19 cellular contexts compared by ENCODE assay signal in genomic region chr17:6018788-6019187, GRCh38. TPM values are rescaled to one million over a fixed set of nuclear protein-coding genes. Genes with fewer than 3 reads are reported as not detected.
DNase-seq lines count a peak whose midpoint lies in the region; ATAC-seq, FAIRE-seq and TF ChIP-seq lines count a peak whose summit lies in the region.
"Had no signal": no experiment of that assay in that cellular context is flagged by ENCODE, and none has a peak within 500 bp of the region (broad histone marks: within the 10 kb centered on the region; RNA-seq: fewer than 3 reads in every experiment).

No MANE protein-coding gene starts in this region.

- H3K27ac ChIP-seq in H1 (ENCODE audit: low read depth, low read length) (no peak overlapping the region), neural progenitor cell (no peak overlapping the region)

- H3K56ac ChIP-seq in H1 (replicated peaks; ENCODE audit: insufficient read length, low read depth, low read length): no peak overlapping the region

- H4K91ac ChIP-seq in H1 (replicated peaks; ENCODE audit: insufficient read length, low read length): no peak overlapping the region

- WGBS in H1 (ENCODE audit: extremely low coverage in 1 of 2, insufficient coverage in 1 of 2, insufficient read length in 1 of 2, insufficient replicate concordance in 2 of 2, low coverage in 1 of 2, low lambda C conversion rate in 2 of 2, missing lambda C conversion rate in 1 of 2), 2 experiments: 87% methylated on average over 1 of the region's 1 CpG; no CpG with 5 or more reads in 1 of the 2 experiments

- no peak overlapping the region for H2BK5ac ChIP-seq in H1 (ENCODE audit: low read depth, low read length)

- H3K27me3 ChIP-seq in H1 (replicated peaks in 1 of 4; ENCODE audit: control insufficient read depth in 3 of 4, extremely low read depth in 1 of 4, insufficient read depth in 3 of 4, low read length in 3 of 4): peaks cover 0 to 2% (median 0%) of the 10 kb centered on the region in 4 experiments; a peak in 2 of 7 replicates
- no peaks in the 10 kb centered on the region for H3K27me3 ChIP-seq in neural progenitor cell

- no peak for TF ChIP-seq POLR2A in H1 (IDR thresholded peaks at IDR 0.05; ENCODE audit: control extremely low read depth in 1 of 2, low read depth in 2 of 2, low read length in 2 of 2)

- H4K20me1 ChIP-seq in H1 (replicated peaks in 1 of 2; ENCODE audit: control insufficient read depth in 1 of 2, insufficient read depth in 2 of 2, low read length in 2 of 2): no peaks in the 10 kb centered on the region
- no peaks in the 10 kb centered on the region for H4K20me1 ChIP-seq in neural progenitor cell (ENCODE audit: low read depth)

- no peaks in the 10 kb centered on the region for H3K79me2 ChIP-seq in H1 (ENCODE audit: control insufficient read depth in 1 of 2, insufficient read depth in 2 of 2, low read length in 2 of 2)
- no peaks in the 10 kb centered on the region for H3K79me2 ChIP-seq in neural progenitor cell (ENCODE audit: low read depth)

- no peak overlapping the region for H3K4ac ChIP-seq in H1 (replicated peaks; ENCODE audit: insufficient read length, low read depth, low read length)

- POLR2A ChIA-PET in WTC11 (lab: Charles Lee) (interaction anchor here (0.7 kb wide), 1 partner anchor 24 kb away, joined by 3 read pairs; no protein-coding TSS in a partner anchor), H1 (lab: Charles Lee; ENCODE audit: partially characterized antibody) (interaction anchor here (0.5 kb wide), 1 partner anchor 23 kb away, joined by 3 read pairs; no protein-coding TSS in a partner anchor)

- no peak overlapping the region for H3K23ac ChIP-seq in H1 (ENCODE audit: insufficient read length)

- H3K27me3 Mint-ChIP-seq in WTC11 (ENCODE audit: low read depth) (no peaks in the 10 kb centered on the region), neural progenitor cell (ENCODE audit: insufficient read depth, low read depth) (peaks cover 2% of the 10 kb centered on the region)

- H3K9ac ChIP-seq in H1 (replicated peaks in 1 of 4; ENCODE audit: extremely low read depth in 1 of 4, low read depth in 3 of 4, low read length in 3 of 4) (no peak overlapping the region), neural progenitor cell (no peak overlapping the region)

- no peaks in the 10 kb centered on the region for H3K36me3 ChIP-seq in H1 (ENCODE audit: control insufficient read depth in 2 of 4, insufficient read depth in 4 of 4, low read length in 3 of 4)
- H3K36me3 ChIP-seq in neural progenitor cell: no peaks in the 10 kb centered on the region

- H3K18ac ChIP-seq in H1 (ENCODE audit: extremely low read depth, low read length): peak overlapping the region; percentile 83; the same call in 1 of the 2 replicates

- TF ChIP-seq CTCF in WTC11 (IDR thresholded peaks at IDR 0.05) (no peak), H1 (IDR thresholded peaks at IDR 0.05; ENCODE audit: control extremely low read depth in 1 of 3, insufficient read depth in 1 of 3, low read depth in 1 of 3, low read length in 3 of 3) (no peak), neural progenitor cell (IDR thresholded peaks at IDR 0.05) (no peak), omental fat pad (IDR thresholded peaks at IDR 0.05) (no peak)

- no peak for TF ChIP-seq EP300 in H1 (IDR thresholded peaks at IDR 0.05; ENCODE audit: borderline replicate concordance in 1 of 2, low read depth in 2 of 2, low read length in 2 of 2)

- no peak for TF ChIP-seq RAD21 in H1 (IDR thresholded peaks at IDR 0.05 in 1 of 2, conservative IDR thresholded peaks at IDR 0.05 in 1 of 2; ENCODE audit: low read depth in 2 of 2, low read length in 2 of 2)

- CTCF ChIA-PET in WTC11 (lab: Charles Lee): interaction anchor here (0.8 to 1.1 kb wide), 2 partner anchors 180 to 225 kb away, joined by 3 to 4 read pairs; no protein-coding TSS in a partner anchor
- CTCF ChIA-PET in H1 (lab: Charles Lee; ENCODE audit: partially characterized antibody): interaction anchor here (0.6 to 1.0 kb wide), 3 partner anchors 14 to 28 kb away, joined by 3 read pairs; no protein-coding TSS in a partner anchor

- no peak overlapping the region for H4K5ac ChIP-seq in H1 (ENCODE audit: insufficient read length, low read depth, low read length)

- peak; percentile 47; the same call in 1 of the 2 replicates for ATAC-seq in WTC11
- no peak for ATAC-seq in omental fat pad (ENCODE audit: low FRiP score)

- H3K9me3 ChIP-seq in H1 (ENCODE audit: insufficient read depth in 2 of 2, low read depth in 1 of 2, low read length in 1 of 2): no peaks in the 10 kb centered on the region
- H3K9me3 ChIP-seq in neural progenitor cell (ENCODE audit: low read depth): no peaks in the 10 kb centered on the region

- peaks cover 0 to 4% (median 1%) of the 10 kb centered on the region in 4 experiments; a peak in 2 of 7 replicates for H3K4me1 ChIP-seq in H1 (replicated peaks in 1 of 4; ENCODE audit: control insufficient read depth in 3 of 4, insufficient read depth in 4 of 4, low read length in 3 of 4)
- H3K4me1 ChIP-seq in neural progenitor cell: peaks cover 14% of the 10 kb centered on the region

- H3K27ac Mint-ChIP-seq in WTC11 (no peak overlapping the region), neural progenitor cell (no peak overlapping the region)
- H3K27ac Mint-ChIP-seq: CD4-positive, alpha-beta memory T cell had no signal

- no peak overlapping the region for H3K4me2 ChIP-seq in H1 (ENCODE audit: insufficient read depth in 1 of 2, low read depth in 2 of 2, low read length in 2 of 2)
- no peak overlapping the region for H3K4me2 ChIP-seq in neural progenitor cell

- H3K4me3 ChIP-seq in H1 (ENCODE audit: extremely low read depth in 1 of 4, insufficient read depth in 2 of 4, low read depth in 3 of 4, low read length in 4 of 4) (no peak overlapping the region), neural progenitor cell (no peak overlapping the region)

- H2BK120ac ChIP-seq in H1 (replicated peaks; ENCODE audit: low read depth, low read length): no peak overlapping the region

- FAIRE-seq in H1 (lab: Jason Lieb, UNC): no peak
- FAIRE-seq: GM12891, GM18507 had no signal

- no peaks in the 10 kb centered on the region for H3K36me3 Mint-ChIP-seq in WTC11
- H3K36me3 Mint-ChIP-seq in neural progenitor cell: no peaks in the 10 kb centered on the region
- H3K36me3 Mint-ChIP-seq: CD4-positive, alpha-beta memory T cell had no signal

- DNase-seq in WTC11 (ENCODE audit: low spot score) (no peak), H1 (ENCODE audit: low read depth in 1 of 2, low spot score in 2 of 2) (no peak), neural progenitor cell (ENCODE audit: low spot score) (peak; percentile 30), midbrain (lab: John Stamatoyannopoulos, UW) (no peak), omental fat pad (ENCODE audit: low spot score) (no peak)
- DNase-seq in activated effector memory CD4-positive, alpha-beta T cell treated with Interleukin-2 at 50 U/mL for 16 hours: no peak
- DNase-seq: C1 segment of cervical spinal cord; Calu3; CD4-positive, alpha-beta memory T cell; COR-L47; DMS53; DMS79 treated with DMSO at 0.1 percent for 48 hours; GF-D8; GOT3; H7; HCEC 1CT had no signal

- H3F3A ChIP-seq in neural progenitor cell (ENCODE audit: low read depth): peaks cover 4% of the 10 kb centered on the region

- no peak overlapping the region for H4K8ac ChIP-seq in H1 (ENCODE audit: extremely low read depth, insufficient read depth, low read length)

- H3K4me1 Mint-ChIP-seq in WTC11 (peaks cover 18% of the 10 kb centered on the region), neural progenitor cell (peaks cover 19% of the 10 kb centered on the region)
- H3K4me1 Mint-ChIP-seq: CD4-positive, alpha-beta memory T cell had no signal

- H2AK5ac ChIP-seq in H1 (ENCODE audit: low read depth, low read length): no peak overlapping the region

- no peak overlapping the region for H3K4me3 Mint-ChIP-seq in WTC11
- no peak overlapping the region for H3K4me3 Mint-ChIP-seq in neural progenitor cell
- H3K4me3 Mint-ChIP-seq: CD4-positive, alpha-beta memory T cell had no signal

- H2BK15ac ChIP-seq in H1 (ENCODE audit: low read length): no peak overlapping the region

- no peaks in the 10 kb centered on the region for H3K23me2 ChIP-seq in H1 (ENCODE audit: low read depth, low read length)

- H3K9me3 Mint-ChIP-seq in WTC11 (peaks cover 4% of the 10 kb centered on the region; the same call in 1 of the 2 replicates), neural progenitor cell (peaks cover 2% of the 10 kb centered on the region)
- H3K9me3 Mint-ChIP-seq: CD4-positive, alpha-beta memory T cell had no signal

- no peak overlapping the region for H2BK12ac ChIP-seq in H1 (ENCODE audit: low read depth, low read length)

- H2AFZ ChIP-seq in H1 (ENCODE audit: low read length) (no peak overlapping the region), neural progenitor cell (replicated peaks) (peak overlapping the region; percentile 52)

- no peak overlapping the region for H3K14ac ChIP-seq in H1 (ENCODE audit: insufficient read length)

- no peaks in the 10 kb centered on the region for H3K79me1 ChIP-seq in H1 (ENCODE audit: low read depth, low read length)

- H2BK20ac ChIP-seq in H1 (ENCODE audit: low read length): 0 out of 2 replicates have a peak overlapping the region, but pooled peaks have one; percentile 48

TF ChIP-seq in WTC11, 78 proteins besides CTCF, POLR2A, EP300 and RAD21 (continues in another document):
- no peak for TF ChIP-seq ATF3 (CRISPR knock-in tag; conservative IDR thresholded peaks at IDR 0.05)
- no peak for TF ChIP-seq NR3C1 (CRISPR knock-in tag; conservative IDR thresholded peaks at IDR 0.05; ENCODE audit: low read depth)

TF ChIP-seq in H1, 55 proteins besides CTCF, POLR2A, EP300 and RAD21 (continues in another document):
- TF ChIP-seq CEBPB (IDR thresholded peaks at IDR 0.05; ENCODE audit: low read depth, low read length): peak; percentile 37; the same call in 1 of the 2 replicates
- TF ChIP-seq SRF (IDR thresholded peaks at IDR 0.05; ENCODE audit: low read depth, low read length): no peak
- no peak for TF ChIP-seq SIX5 (IDR thresholded peaks at IDR 0.05; ENCODE audit: low read depth, low read length)
- TF ChIP-seq ASH2L (IDR thresholded peaks at IDR 0.05; ENCODE audit: low read length): no peak

RNA-seq across cellular contexts. Expression of gene WSCD1, which starts 51.4 kb away (rescaled TPM):
- total RNA-seq in WTC11 (2021) (57.5 to 80.2 TPM (median 71.9 TPM) in 3 replicates), neural progenitor cell (ENCODE audit: low replicate concordance) (20.2 and 41.3 TPM in 2 replicates), omental fat pad (1 to 10 TPM in 3 of 4 donors, under 1 TPM in 1; 0.93 to 6.1 (median 2.4) TPM)
- total RNA-seq in H1 (2021; fragmentation: NEBNext Ultra II Directional; extraction: Animal tissue kit (Norgen Biotek cat#: 25700)): 39.0 and 47.4 TPM in 2 replicates
- polyA plus RNA-seq in H1 (2011; rRNA removed): 21.9 and 26.6 TPM in 2 replicates
- polyA plus RNA-seq in H1 (2011; cell fraction: cytosol; rRNA removed): 20.6 TPM
- polyA plus RNA-seq in H1 (2011; cell fraction: nucleus; rRNA removed): 31.5 TPM
- polyA plus RNA-seq in H1 (2012, experiment 1 of 2): 18.6 to 27.6 TPM (median 23.2 TPM) in 4 replicates
- polyA plus RNA-seq in H1 (2012, experiment 2 of 2): 18.5 TPM
- polyA plus RNA-seq in H1 (2013, experiment 1 of 2): 17.1 TPM
- polyA plus RNA-seq in H1 (2013, experiment 2 of 2): 18.2 TPM
- polyA minus RNA-seq in H1 (2011; rRNA and poly(A)+ RNA removed): 31.8 and 32.3 TPM in 2 replicates
- 32.1 TPM for polyA minus RNA-seq in H1 (2011; cell fraction: cytosol; rRNA and poly(A)+ RNA removed)
- polyA minus RNA-seq in H1 (2011; cell fraction: nucleus; rRNA and poly(A)+ RNA removed): 18.6 TPM
- total RNA-seq: G401 had no signal
- polyA plus RNA-seq: CD4-positive, alpha-beta memory T cell had no signal
